8 cellular contexts compared by ENCODE assay signal in the genomic region with DNA sequence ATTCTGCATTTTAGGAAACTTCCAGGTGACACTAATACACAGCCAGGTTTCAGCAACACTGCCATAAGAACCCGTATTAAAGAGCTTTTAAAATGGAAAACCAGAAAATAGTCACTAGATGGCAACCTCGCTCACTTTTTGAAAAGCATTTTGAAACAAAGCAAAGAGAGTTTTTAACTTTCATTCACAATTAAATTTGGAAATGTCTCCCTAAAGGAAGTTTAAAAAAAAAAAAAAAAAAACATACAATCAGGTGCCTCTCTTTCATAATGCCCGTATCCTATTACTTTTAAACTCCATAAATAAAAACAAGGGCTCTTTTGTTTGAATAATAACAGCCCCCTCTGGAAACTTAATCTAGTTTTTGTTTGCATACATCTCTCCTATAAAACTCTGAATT. TPM values are rescaled to one million over a fixed set of nuclear protein-coding genes. Genes with fewer than 3 reads are reported as not detected.
A peak's percentile ranks its signal among the peaks of the same experiment; 100 is the strongest.
DNase-seq lines count a peak whose midpoint lies in the region; ATAC-seq and TF ChIP-seq lines count a peak whose summit lies in the region.

No MANE protein-coding gene starts in this region.

- peaks cover 13% of the 10 kb centered on the region for H3K4me1 Mint-ChIP-seq in T-helper 2 cell treated with Interferon-gamma antibody and Interleukin-4, amounts not matched to agents 5 μg/mL and 100 μg/mL, for 36 hours (ENCODE audit: low read depth)

- H3K9me3 Mint-ChIP-seq in T-helper 2 cell treated with Interferon-gamma antibody and Interleukin-4, amounts not matched to agents 5 μg/mL and 100 μg/mL, for 36 hours = no peaks in the 10 kb centered on the region

- no peaks in the 10 kb centered on the region for H3K36me3 Mint-ChIP-seq in T-helper 2 cell treated with Interferon-gamma antibody and Interleukin-4, amounts not matched to agents 5 μg/mL and 100 μg/mL, for 36 hours (ENCODE audit: low read depth)

- peak in 3 of 4 experiments; percentile 19 to 53 (median 26) for TF ChIP-seq CTCF in sigmoid colon (IDR thresholded peaks at IDR 0.05)

- 1% methylated on average over 3 of the region's 3 CpGs for WGBS in sigmoid colon, 2 donors

- no peak overlapping the region for H3K4me3 ChIP-seq in sigmoid colon

- H3K36me3 ChIP-seq in sigmoid colon = no peaks in the 10 kb centered on the region

- no peak for TF ChIP-seq EP300 in sigmoid colon (IDR thresholded peaks at IDR 0.05)

- no peak overlapping the region for H3K27ac Mint-ChIP-seq in T-helper 2 cell treated with Interferon-gamma antibody and Interleukin-4, amounts not matched to agents 5 μg/mL and 100 μg/mL, for 36 hours

- no peak overlapping the region for H3K27ac ChIP-seq in sigmoid colon

- intact Hi-C loops in sigmoid colon (cut with DNase I) = loop anchor here (1.0 kb wide), 2 partner anchors 120 to 358 kb away; no protein-coding TSS in a partner anchor

- H3K9me3 ChIP-seq in sigmoid colon = no peaks in the 10 kb centered on the region

- DNase-seq in D341Med (ENCODE audit: low spot score) (peak; percentile 40), HPDE6-E6E7 (ENCODE audit: extremely low spot score) (peak; percentile 12), RPMI7951 (ENCODE audit: low read depth) (peak; percentile 34), fibroblast of peridontal ligament (ENCODE audit: extremely low read depth) (peak; percentile 82), sigmoid colon (no peak), T1000 (lab: John Stamatoyannopoulos, UW) (no peak)
- no peak for DNase-seq in T-helper 2 cell treated with Interferon-gamma antibody and Interleukin-4, amounts not matched to agents 5 μg/mL and 100 μg/mL, for 36 hours (ENCODE audit: low spot score)

- no peak for TF ChIP-seq POLR2A in sigmoid colon (IDR thresholded peaks at IDR 0.05)

- peaks cover 0 to 9% (median 0%) of the 10 kb centered on the region in 4 donors for H3K4me1 ChIP-seq in sigmoid colon

- H3K27me3 Mint-ChIP-seq in T-helper 2 cell treated with Interferon-gamma antibody and Interleukin-4, amounts not matched to agents 5 μg/mL and 100 μg/mL, for 36 hours (ENCODE audit: low read depth) = peaks cover 23% of the 10 kb centered on the region

- H3K4me3 Mint-ChIP-seq in T-helper 2 cell treated with Interferon-gamma antibody and Interleukin-4, amounts not matched to agents 5 μg/mL and 100 μg/mL, for 36 hours = no peak overlapping the region

- H3K27me3 ChIP-seq in sigmoid colon = no peaks in the 10 kb centered on the region

- no peak for ATAC-seq in HG03342 (IDR thresholded peaks at IDR 0.05; ENCODE audit: unreplicated experiment)

RNA-seq across cellular contexts. Expression of gene MEPE, which starts 20.3 kb away (rescaled TPM):
- not detected in 2 replicates for total RNA-seq in RPMI7951 (2014; rRNA removed; shearing (Covaris generic))
- not detected for total RNA-seq in sigmoid colon
- not detected for polyA plus RNA-seq in sigmoid colon

RNA-seq across cellular contexts. Expression of gene IBSP, which starts 53.8 kb away (rescaled TPM):
- not detected in 2 replicates for total RNA-seq in RPMI7951 (2014; rRNA removed; shearing (Covaris generic))
- not detected for total RNA-seq in sigmoid colon
- not detected for polyA plus RNA-seq in sigmoid colon

Comparison
In these comparisons a context has a peak if more than half of its experiments do, and no peak if none do; other contexts are left out.
1. DNase-seq: peak in D341Med (single experiment), HPDE6-E6E7 (single experiment), RPMI7951 (single experiment) and fibroblast of peridontal ligament (single experiment); none in sigmoid colon (single experiment), T-helper 2 cell treated with Interferon-gamma antibody and Interleukin-4, amounts not matched to agents 5 μg/mL and 100 μg/mL, for 36 hours (single experiment) and T1000 (single experiment).